In genomic region chr6:116764961-116765841, GRCh38 we compare ENCODE assay signal across 8 cellular contexts. TPM values are rescaled to one million over a fixed set of nuclear protein-coding genes. Genes with fewer than 3 reads are reported as not detected.
DNase-seq lines count a peak whose midpoint lies in the region; ATAC-seq and TF ChIP-seq lines count a peak whose summit lies in the region.

Gene FAM162B, minus strand, starts transcription at chr6:116765719. Its CDS starts 143 bp downstream, at chr6:116765576.

- DNase-seq in CD8-positive, alpha-beta T cell = no peak
- DNase-seq in choroid plexus epithelial cell (ENCODE audit: low read depth) = peak; percentile 33
- peak; percentile 78 for DNase-seq in left kidney (ENCODE audit: low read depth, low spot score)
- DNase-seq in stomach = no peak

- TF ChIP-seq POLR2A in stomach (IDR thresholded peaks at IDR 0.05) = no peak

- H3K27me3 Mint-ChIP-seq in CD8-positive, alpha-beta T cell (ENCODE audit: low read depth) = peaks cover 45% of the 10 kb centered on the region

- no peaks in the 10 kb centered on the region for H3K4me1 ChIP-seq in CD8-positive, alpha-beta T cell (ENCODE audit: insufficient read depth, low read length)
- H3K4me1 ChIP-seq in HUES64 (ENCODE audit: insufficient read depth, low read length) (peaks cover 9% of the 10 kb centered on the region; the same call in 1 of the 2 replicates), stomach (peaks cover 6 to 18% (median 15%) of the 10 kb centered on the region in 4 donors)

- no peak within 1 kb of the TSS for H3K4me3 ChIP-seq in CD8-positive, alpha-beta T cell (ENCODE audit: low read depth, low read length)
- peak within 1 kb of the TSS; percentile 71 for H3K4me3 ChIP-seq in HUES64 (ENCODE audit: low read length)
- H3K4me3 ChIP-seq in choroid plexus epithelial cell (ENCODE audit: low read depth, low read length) = peak within 1 kb of the TSS; percentile 64
- H3K4me3 ChIP-seq in stomach = peak within 1 kb of the TSS; percentile 46 to 73 (median 54)

- H3K4me3 Mint-ChIP-seq in CD8-positive, alpha-beta T cell = peak within 1 kb of the TSS; percentile 68

- POLR2A ChIA-PET in CD8-positive, alpha-beta T cell (lab: Charles Lee) = no interaction called here

- TF ChIP-seq EP300 in stomach (IDR thresholded peaks at IDR 0.05) = no peak

- no peak for TF ChIP-seq CTCF in CD8-positive, alpha-beta T cell (IDR thresholded peaks at IDR 0.05)
- TF ChIP-seq CTCF in choroid plexus epithelial cell (conservative IDR thresholded peaks at IDR 0.05; ENCODE audit: low read depth, low read length) (no peak), stomach (IDR thresholded peaks at IDR 0.05) (no peak)

- WGBS in HUES64 = under 1% methylated on average over 89 of the region's 89 CpGs
- WGBS in stomach, 5 donors = 1 to 5% (median 3%) methylated on average over 26 to 89 of the region's 89 CpGs

- CTCF ChIA-PET in CD8-positive, alpha-beta T cell (lab: Charles Lee) = no interaction called here

- H3K27me3 ChIP-seq in CD8-positive, alpha-beta T cell (ENCODE audit: insufficient read depth, low read length) = no peaks in the 10 kb centered on the region
- H3K27me3 ChIP-seq in HUES64 (ENCODE audit: insufficient read depth, low read length) (peaks cover 46% of the 10 kb centered on the region), stomach (peaks cover 0 to 34% (median 21%) of the 10 kb centered on the region in 3 donors)

- intact Hi-C loops in CD8-positive, alpha-beta T cell (cut with DNase I, micrococcal nuclease) = no loop called here
- intact Hi-C loops in stomach (cut with DNase I; ENCODE audit: low total_unique reads) = no loop called here

- H3K36me3 ChIP-seq in CD8-positive, alpha-beta T cell (ENCODE audit: insufficient read depth, low read length) = no peaks in the 10 kb centered on the region
- H3K36me3 ChIP-seq in HUES64 (ENCODE audit: insufficient read depth, low read length) = no peaks in the 10 kb centered on the region
- H3K36me3 ChIP-seq in stomach = no peaks in the 10 kb centered on the region

- H3K36me3 Mint-ChIP-seq in CD8-positive, alpha-beta T cell = no peaks in the 10 kb centered on the region

- H3K4me1 Mint-ChIP-seq in CD8-positive, alpha-beta T cell (ENCODE audit: low read depth) = peaks cover 9% of the 10 kb centered on the region

- no peak within 1 kb of the TSS for H3K27ac Mint-ChIP-seq in CD8-positive, alpha-beta T cell

- ATAC-seq in CD8-positive, alpha-beta T cell = no peak
- ATAC-seq in GM21528 (IDR thresholded peaks at IDR 0.05; ENCODE audit: low FRiP score, unreplicated experiment) (no peak), HG03469 (IDR thresholded peaks at IDR 0.05; ENCODE audit: unreplicated experiment) (no peak), HG03280 (IDR thresholded peaks at IDR 0.05; ENCODE audit: unreplicated experiment) (no peak)

- no peaks in the 10 kb centered on the region for H3K9me3 ChIP-seq in CD8-positive, alpha-beta T cell (ENCODE audit: low read length)
- H3K9me3 ChIP-seq in HUES64 (ENCODE audit: insufficient read depth, low read depth, low read length) (no peaks in the 10 kb centered on the region), stomach (no peaks in the 10 kb centered on the region)

- H3K9me3 Mint-ChIP-seq in CD8-positive, alpha-beta T cell = no peaks in the 10 kb centered on the region

- no peak within 1 kb of the TSS for H3K27ac ChIP-seq in CD8-positive, alpha-beta T cell (ENCODE audit: low read depth, low read length)
- H3K27ac ChIP-seq in HUES64 (ENCODE audit: low read depth, low read length) (no peak within 1 kb of the TSS), stomach (peak within 1 kb of the TSS in 4 of 5 donors; percentile 2 to 67 (median 36))

- H3K9ac ChIP-seq in HUES64 (ENCODE audit: low read depth, low read length) = peak within 1 kb of the TSS; percentile 7; the same call in 1 of the 2 replicates

RNA-seq across cellular contexts. Expression of gene FAM162B, which starts in this region (rescaled TPM):
- not detected for total RNA-seq in CD8-positive, alpha-beta T cell
- 1.1 TPM for polyA plus RNA-seq in HUES64 (2013, experiment 1 of 2)
- polyA plus RNA-seq in HUES64 (2013, experiment 2 of 2) = 2.0 TPM
- 1 to 10 TPM in 1 of 5 donors, not detected in 4; 7.7 TPM for total RNA-seq in stomach
- 1 to 10 TPM; 1.4 to 4.0 (median 2.5) TPM for polyA plus RNA-seq in stomach

Comparison
In these comparisons a context has a peak if more than half of its experiments do, and no peak if none do; other contexts are left out.
1. DNase-seq: peak in choroid plexus epithelial cell (single experiment) and left kidney (single experiment); none in CD8-positive, alpha-beta T cell (0 of 7) and stomach (single experiment).
2. H3K27ac ChIP-seq: peak in stomach (4 of 5); none in CD8-positive, alpha-beta T cell (single experiment) and HUES64 (single experiment).